In genomic region chr4:139054791-139055376, GRCh38 we compare ENCODE assay signal across 1 cellular context.
A peak's percentile ranks its signal among the peaks of the same experiment; 100 is the strongest.
TF ChIP-seq lines count a peak whose summit lies in the region.

No MANE protein-coding gene starts in this region.

TF ChIP-seq in SK-N-SH, 30 proteins besides CTCF, POLR2A, EP300 and RAD21 (continued from another document):
- TF ChIP-seq, protein P1, sequence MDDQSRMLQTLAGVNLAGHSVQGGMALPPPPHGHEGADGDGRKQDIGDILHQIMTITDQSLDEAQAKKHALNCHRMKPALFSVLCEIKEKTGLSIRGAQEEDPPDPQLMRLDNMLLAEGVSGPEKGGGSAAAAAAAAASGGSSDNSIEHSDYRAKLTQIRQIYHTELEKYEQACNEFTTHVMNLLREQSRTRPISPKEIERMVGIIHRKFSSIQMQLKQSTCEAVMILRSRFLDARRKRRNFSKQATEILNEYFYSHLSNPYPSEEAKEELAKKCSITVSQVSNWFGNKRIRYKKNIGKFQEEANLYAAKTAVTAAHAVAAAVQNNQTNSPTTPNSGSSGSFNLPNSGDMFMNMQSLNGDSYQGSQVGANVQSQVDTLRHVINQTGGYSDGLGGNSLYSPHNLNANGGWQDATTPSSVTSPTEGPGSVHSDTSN (IDR thresholded peaks at IDR 0.05): peak; percentile 13; the same call in 1 of the 2 replicates
- TF ChIP-seq YY1 (IDR thresholded peaks at IDR 0.05; ENCODE audit: low read depth): no peak
- peak; percentile 41; the same call in 1 of the 2 replicates for TF ChIP-seq FOSL2 (IDR thresholded peaks at IDR 0.05; ENCODE audit: borderline replicate concordance, low read depth)
